ENCODE assay signal across 8 cellular contexts in genomic region chr9:37753489-37754190, GRCh38. TPM values are rescaled to one million over a fixed set of nuclear protein-coding genes. Genes with fewer than 3 reads are reported as not detected.
DNase-seq lines count a peak whose midpoint lies in the region; ATAC-seq and TF ChIP-seq lines count a peak whose summit lies in the region.

Gene TRMT10B (plus strand): TSS chr9:37753805. CDS start chr9:37761932, 8,127 bp downstream.

- CTCF ChIA-PET in HEK293T (lab: Yijun Ruan, JAX): no interaction called here

- TF ChIP-seq POLR2A in vagina (IDR thresholded peaks at IDR 0.05): no peak

- DNase-seq in GM04504 (ENCODE audit: low read depth) (peak; percentile 28), HEK293T (ENCODE audit: extremely low spot score) (peak; percentile 83), NCI-H1048 (lab: John Stamatoyannopoulos, UW) (peak; percentile 36), T-helper 17 cell (peak; percentile 34 to 58 (median 49)), ascending aorta (ENCODE audit: low spot score in 2 of 2) (peak in 1 of 2 donors; percentile 73), hepatic stellate cell (ENCODE audit: low spot score) (peak; percentile 85), vagina (ENCODE audit: extremely low spot score in 2 of 2) (no peak)

- H3K27ac Mint-ChIP-seq in T-helper 17 cell: peak within 1 kb of the TSS; percentile 96

- H3K4me3 ChIP-seq in ascending aorta (peak within 1 kb of the TSS; percentile 70 to 83), rectal smooth muscle tissue (ENCODE audit: low read length) (peak within 1 kb of the TSS; percentile 97), vagina (peak within 1 kb of the TSS; percentile 86 to 94)

- H3K4me3 Mint-ChIP-seq in T-helper 17 cell: peak within 1 kb of the TSS; percentile 97

- H3K27ac ChIP-seq in ascending aorta: peak within 1 kb of the TSS; percentile 83 to 90
- H3K27ac ChIP-seq in rectal smooth muscle tissue (ENCODE audit: low read depth, low read length): peak within 1 kb of the TSS; percentile 45
- peak within 1 kb of the TSS; percentile 89 for H3K27ac ChIP-seq in vagina

- peaks cover 0 to 9% of the 10 kb centered on the region in 2 donors for H3K4me1 ChIP-seq in ascending aorta
- peaks cover 6% of the 10 kb centered on the region for H3K4me1 ChIP-seq in rectal smooth muscle tissue (ENCODE audit: control insufficient read depth, insufficient read depth, low read length)
- H3K4me1 ChIP-seq in vagina: peaks cover 21% of the 10 kb centered on the region

- TF ChIP-seq CTCF in ascending aorta (IDR thresholded peaks at IDR 0.05) (peak in 1 of 3 experiments; percentile 4), vagina (IDR thresholded peaks at IDR 0.05) (peak in 1 of 3 experiments; percentile 20)

- H3K9ac ChIP-seq in rectal smooth muscle tissue (ENCODE audit: low read length): peak within 1 kb of the TSS; percentile 93

- H3K9me3 ChIP-seq in T-helper 17 cell (ENCODE audit: control insufficient read depth, low read length, poor library complexity, severe bottlenecking): no peaks in the 10 kb centered on the region
- H3K9me3 ChIP-seq in ascending aorta: no peaks in the 10 kb centered on the region
- H3K9me3 ChIP-seq in vagina: no peaks in the 10 kb centered on the region

- H3K27me3 Mint-ChIP-seq in T-helper 17 cell: peaks cover 6% of the 10 kb centered on the region

- peak; percentile 96 for ATAC-seq in T-helper 17 cell

- no peaks in the 10 kb centered on the region for H3K27me3 ChIP-seq in ascending aorta
- H3K27me3 ChIP-seq in rectal smooth muscle tissue (ENCODE audit: control insufficient read depth, insufficient read depth, low read length): no peaks in the 10 kb centered on the region
- H3K27me3 ChIP-seq in vagina: no peaks in the 10 kb centered on the region

- intact Hi-C loops in ascending aorta (cut with DNase I) (loop anchor here (1.0 to 5.0 kb wide), 2 partner anchors 47 to 149 kb away; partner anchors contain the start of genes DCAF10 and SLC25A51), vagina (cut with DNase I) (no loop called here)

- POLR2A ChIA-PET in HEK293T (lab: Yijun Ruan, JAX): interaction anchor here (1.0 kb wide), 1 partner anchor 47 kb away, joined by 3 read pairs; the partner anchor contains the start of gene DCAF10

- H3K36me3 ChIP-seq in ascending aorta: no peaks in the 10 kb centered on the region
- H3K36me3 ChIP-seq in rectal smooth muscle tissue (ENCODE audit: control insufficient read depth, insufficient read depth, low read length): no peaks in the 10 kb centered on the region
- H3K36me3 ChIP-seq in vagina: no peaks in the 10 kb centered on the region

- peaks cover 24% of the 10 kb centered on the region for H3K4me1 Mint-ChIP-seq in T-helper 17 cell

- peaks cover 3% of the 10 kb centered on the region for H3K36me3 Mint-ChIP-seq in T-helper 17 cell (ENCODE audit: low read depth)

TF ChIP-seq in HEK293T, 16 proteins besides CTCF, POLR2A, EP300 and RAD21:
- TF ChIP-seq L3MBTL2 (conservative IDR thresholded peaks at IDR 0.05) (0 out of 2 replicates have a peak, but pooled peaks have one; percentile 11), LEF1 (IDR thresholded peaks at IDR 0.05; ENCODE audit: borderline replicate concordance) (no peak)

RNA-seq across cellular contexts. Expression of gene TRMT10B, which starts in this region (rescaled TPM):
- total RNA-seq in T-helper 17 cell: 10 to 100 TPM; 10.6 to 11.5 TPM
- 0.53 TPM for total RNA-seq in ascending aorta
- total RNA-seq in vagina: 4.7 TPM

Comparison
In these comparisons a context has a peak if more than half of its experiments do, and no peak if none do; other contexts are left out.
1. DNase-seq: peak in GM04504 (single experiment), HEK293T (single experiment), NCI-H1048 (single experiment), T-helper 17 cell (3 of 3) and hepatic stellate cell (single experiment); none in vagina (0 of 2).
2. Peak in every context shown above with its lines, with median percentiles within 50 percentile points of each other: H3K27ac ChIP-seq and H3K4me3 ChIP-seq.